In genomic region chrX:109472939-109473713, GRCh38 we compare ENCODE assay signal across 9 cellular contexts. TPM values are rescaled to one million over a fixed set of nuclear protein-coding genes. Genes with fewer than 3 reads are reported as not detected.
A peak's percentile ranks its signal among the peaks of the same experiment; 100 is the strongest.
DNase-seq lines count a peak whose midpoint lies in the region; ATAC-seq, FAIRE-seq and TF ChIP-seq lines count a peak whose summit lies in the region.
"Had no signal": no experiment of that assay in that cellular context is flagged by ENCODE, and none has a peak within 500 bp of the region (broad histone marks: within the 10 kb centered on the region; RNA-seq: fewer than 3 reads in every experiment).

No MANE protein-coding gene starts in this region.

- no peak overlapping the region for H3K9ac ChIP-seq in adipocyte (ENCODE audit: low read length)

- TF ChIP-seq POLR2A in GM12891 (IDR thresholded peaks at IDR 0.05; ENCODE audit: low read depth, low read length), result no peak

- in situ Hi-C loops in KBM-7 (cut with MboI; ENCODE audit: low pct_unique_long_range_greater_than_20kb, low sequenced_read_pairs), result no loop called here

- no peak overlapping the region for H3K4me3 ChIP-seq in adipocyte (ENCODE audit: low read length)
- H3K4me3 ChIP-seq in ascending aorta, result no peak overlapping the region
- H3K4me3 ChIP-seq: lower lobe of right lung had no signal

- ATAC-seq in GM18520 (IDR thresholded peaks at IDR 0.05; ENCODE audit: unreplicated experiment) (no peak), GM18502 (IDR thresholded peaks at IDR 0.05; ENCODE audit: poor library complexity, unreplicated experiment) (no peak), GM21528 (IDR thresholded peaks at IDR 0.05; ENCODE audit: low FRiP score, unreplicated experiment) (no peak)

- peak; percentile 71 for FAIRE-seq in GM12891 (lab: Jason Lieb, UNC)

- no peaks in the 10 kb centered on the region for H3K4me1 ChIP-seq in adipocyte (ENCODE audit: control insufficient read depth, insufficient read depth, low read length)
- H3K4me1 ChIP-seq in ascending aorta, result no peaks in the 10 kb centered on the region
- H3K4me1 ChIP-seq: lower lobe of right lung had no signal

- no peaks in the 10 kb centered on the region for H3K9me3 ChIP-seq in adipocyte (ENCODE audit: control insufficient read depth, low read length)
- H3K9me3 ChIP-seq in ascending aorta, result no peaks in the 10 kb centered on the region
- H3K9me3 ChIP-seq: lower lobe of right lung had no signal

- H3K27me3 ChIP-seq in adipocyte (replicated peaks; ENCODE audit: control insufficient read depth, insufficient read depth, low read length) (peaks cover 48% of the 10 kb centered on the region), ascending aorta (no peaks in the 10 kb centered on the region)

- H3K27ac ChIP-seq in ascending aorta, result no peak overlapping the region
- H3K27ac ChIP-seq: lower lobe of right lung had no signal

- no peak for DNase-seq in GM12891 (ENCODE audit: insufficient read length, low spot score)
- DNase-seq in KBM-7, result peak; percentile 30
- DNase-seq in adipocyte (ENCODE audit: low read depth), result peak; percentile 21
- peak; percentile 35 for DNase-seq in myocyte (ENCODE audit: low read depth)
- DNase-seq in ascending aorta (ENCODE audit: low spot score in 2 of 2), result no peak
- DNase-seq: lower lobe of right lung had no signal

- intact Hi-C loops in ascending aorta (cut with DNase I), result loop anchor here (10.0 kb wide), 1 partner anchor 1248 kb away; no protein-coding TSS in a partner anchor

- H3K36me3 ChIP-seq in adipocyte (ENCODE audit: control insufficient read depth, insufficient read depth, low read length, severe bottlenecking) (no peaks in the 10 kb centered on the region), ascending aorta (no peaks in the 10 kb centered on the region)
- H3K36me3 ChIP-seq: lower lobe of right lung had no signal

- peak in 1 of 3 experiments; percentile 8 for TF ChIP-seq CTCF in ascending aorta (IDR thresholded peaks at IDR 0.05)

TF ChIP-seq in GM12891, 5 proteins besides CTCF, POLR2A, EP300 and RAD21:
- TF ChIP-seq SPI1 (IDR thresholded peaks at IDR 0.05; ENCODE audit: low read depth, low read length) (no peak), POU2F2 (IDR thresholded peaks at IDR 0.05; ENCODE audit: low read depth, low read length) (no peak), POLR2AphosphoS5 (IDR thresholded peaks at IDR 0.05; ENCODE audit: low read depth, low read length) (no peak), TAF1 (IDR thresholded peaks at IDR 0.05; ENCODE audit: low read depth, low read length) (no peak)

RNA-seq across cellular contexts. Expression of gene GUCY2F, which starts 8.8 kb away (rescaled TPM):
- polyA plus RNA-seq in GM12891 (2012; ENCODE audit: low read depth, missing spikeins), result not detected
- 0.05 and 0.11 TPM in 2 replicates for total RNA-seq in myocyte
- not detected for polyA plus RNA-seq in myocyte (2012)
- total RNA-seq in ascending aorta, result not detected

Comparison
In these comparisons a context has a peak if more than half of its experiments do, and no peak if none do; other contexts are left out.
1. DNase-seq: peak in KBM-7 (single experiment), adipocyte (single experiment) and myocyte (single experiment); none in GM12891 (single experiment) and ascending aorta (0 of 2).